Comparison of ENCODE assay signal across 17 cellular contexts in genomic region chr17:32621612-32622312, GRCh38.
DNase-seq lines count a peak whose midpoint lies in the region; ATAC-seq and TF ChIP-seq lines count a peak whose summit lies in the region.
"Had no signal": no experiment of that assay in that cellular context is flagged by ENCODE, and none has a peak within 500 bp of the region (broad histone marks: within the 10 kb centered on the region; RNA-seq: fewer than 3 reads in every experiment).

No MANE protein-coding gene starts in this region.

- H3F3A ChIP-seq in neural progenitor cell (ENCODE audit: low read depth): peaks cover 27% of the 10 kb centered on the region

- H3K9ac ChIP-seq in NT2/D1 (ENCODE audit: insufficient read length, low read depth) (no peak overlapping the region), neural progenitor cell (no peak overlapping the region)

- H3K79me2 ChIP-seq in neural progenitor cell (ENCODE audit: low read depth): no peaks in the 10 kb centered on the region

- H3K9me3 Mint-ChIP-seq in neural progenitor cell: no peaks in the 10 kb centered on the region
- H3K9me3 Mint-ChIP-seq in activated naive CD4-positive, alpha-beta T cell treated with anti-CD3 and anti-CD28 coated beads, Interleukin-2, amount 10 ng/mL, durations not matched to agents 7 days and 5 days: no peaks in the 10 kb centered on the region
- no peaks in the 10 kb centered on the region for H3K9me3 Mint-ChIP-seq in stimulated activated naive CD8-positive, alpha-beta T cell treated with anti-CD3 and anti-CD28 coated beads, Interleukin-15, amount 100 ng/mL, for 72 hours
- H3K9me3 Mint-ChIP-seq: activated T-helper 2 cell treated with anti-CD3 and anti-CD28 coated beads, Interferon-gamma antibody, Interleukin-2, Interleukin-4, amounts not matched to agents 10 μg/mL and 5 μg/mL and 100 μg/mL, durations not matched to agents 14 hours and 24 hours and 36 hours had no signal

- no peaks in the 10 kb centered on the region for H4K20me1 ChIP-seq in neural progenitor cell (ENCODE audit: low read depth)

- DNase-seq in H4 (ENCODE audit: low spot score): peak; percentile 9
- DNase-seq in NT2/D1 (ENCODE audit: low read depth, low spot score): peak; percentile 40
- peak; percentile 60 for DNase-seq in epithelial cell of prostate (ENCODE audit: low read depth, low spot score)
- peak; percentile 77 for DNase-seq in neural progenitor cell (ENCODE audit: low spot score)
- no peak for DNase-seq in NCI-H345 (lab: John Stamatoyannopoulos, UW)
- DNase-seq in activated naive CD4-positive, alpha-beta T cell treated with anti-CD3 and anti-CD28 coated beads, Interleukin-2, amount 10 ng/mL, durations not matched to agents 7 days and 5 days: no peak
- DNase-seq in stimulated activated naive CD8-positive, alpha-beta T cell treated with anti-CD3 and anti-CD28 coated beads, Interleukin-15, amount 100 ng/mL, for 72 hours: no peak
- DNase-seq: activated CD4-positive, alpha-beta T cell treated with anti-CD3 and anti-CD28 coated beads, Interleukin-2, amount 50 U/mL, for 1 hour; anterior cingulate cortex; DMS153; foreskin melanocyte; NCI-H1436 treated with DMSO at 0.1 percent for 48 hours; posterior cingulate gyrus; stimulated activated CD4-positive, alpha-beta T cell treated with anti-CD3 and anti-CD28 coated beads, Interleukin-15, amount 100 ng/mL, for 24 hours; T-helper 2 cell had no signal

- H3K27me3 ChIP-seq in NT2/D1 (ENCODE audit: insufficient read depth, insufficient read length): no peaks in the 10 kb centered on the region
- H3K27me3 ChIP-seq in neural progenitor cell: no peaks in the 10 kb centered on the region

- no peak for ATAC-seq in stimulated activated naive CD8-positive, alpha-beta T cell treated with anti-CD3 and anti-CD28 coated beads, Interleukin-15, amount 100 ng/mL, for 72 hours
- no peak for ATAC-seq in GM18867 (IDR thresholded peaks at IDR 0.05; ENCODE audit: unreplicated experiment)

- H3K4me2 ChIP-seq in neural progenitor cell: peak overlapping the region; percentile 1

- CTCF ChIA-PET in activated naive CD4-positive, alpha-beta T cell treated with anti-CD3 and anti-CD28 coated beads, Interleukin-2, amount 10 ng/mL, durations not matched to agents 7 days and 5 days (lab: Charles Lee): interaction anchor here (1.1 to 1.2 kb wide), 2 partner anchors 138 to 159 kb away, joined by 3 to 4 read pairs; no protein-coding TSS in a partner anchor

- no peak overlapping the region for H2AFZ ChIP-seq in neural progenitor cell (replicated peaks)

- no peak overlapping the region for H3K27ac Mint-ChIP-seq in neural progenitor cell
- H3K27ac Mint-ChIP-seq in activated naive CD4-positive, alpha-beta T cell treated with anti-CD3 and anti-CD28 coated beads, Interleukin-2, amount 10 ng/mL, durations not matched to agents 7 days and 5 days: no peak overlapping the region
- peak overlapping the region in 1 of 2 donors; percentile 4 for H3K27ac Mint-ChIP-seq in stimulated activated naive CD8-positive, alpha-beta T cell treated with anti-CD3 and anti-CD28 coated beads, Interleukin-15, amount 100 ng/mL, for 72 hours
- H3K27ac Mint-ChIP-seq: activated T-helper 2 cell treated with anti-CD3 and anti-CD28 coated beads, Interferon-gamma antibody, Interleukin-2, Interleukin-4, amounts not matched to agents 10 μg/mL and 5 μg/mL and 100 μg/mL, durations not matched to agents 14 hours and 24 hours and 36 hours had no signal

- no peaks in the 10 kb centered on the region for H3K36me3 Mint-ChIP-seq in neural progenitor cell
- no peaks in the 10 kb centered on the region for H3K36me3 Mint-ChIP-seq in activated naive CD4-positive, alpha-beta T cell treated with anti-CD3 and anti-CD28 coated beads, Interleukin-2, amount 10 ng/mL, durations not matched to agents 7 days and 5 days

- peaks cover 3% of the 10 kb centered on the region for H3K4me1 ChIP-seq in NT2/D1 (ENCODE audit: insufficient read depth, insufficient read length)
- H3K4me1 ChIP-seq in neural progenitor cell: peaks cover 26% of the 10 kb centered on the region

- H3K27ac ChIP-seq in epithelial cell of prostate: peak overlapping the region; percentile 79
- H3K27ac ChIP-seq in neural progenitor cell: no peak overlapping the region

- H3K27me3 Mint-ChIP-seq in neural progenitor cell (ENCODE audit: insufficient read depth, low read depth): peaks cover 5% of the 10 kb centered on the region
- no peaks in the 10 kb centered on the region for H3K27me3 Mint-ChIP-seq in activated naive CD4-positive, alpha-beta T cell treated with anti-CD3 and anti-CD28 coated beads, Interleukin-2, amount 10 ng/mL, durations not matched to agents 7 days and 5 days
- H3K27me3 Mint-ChIP-seq in stimulated activated naive CD8-positive, alpha-beta T cell treated with anti-CD3 and anti-CD28 coated beads, Interleukin-15, amount 100 ng/mL, for 72 hours: no peaks in the 10 kb centered on the region

- TF ChIP-seq CTCF in neural progenitor cell (IDR thresholded peaks at IDR 0.05): no peak

- no peak overlapping the region for H3K4me3 Mint-ChIP-seq in neural progenitor cell
- H3K4me3 Mint-ChIP-seq in activated naive CD4-positive, alpha-beta T cell treated with anti-CD3 and anti-CD28 coated beads, Interleukin-2, amount 10 ng/mL, durations not matched to agents 7 days and 5 days: no peak overlapping the region
- no peak overlapping the region for H3K4me3 Mint-ChIP-seq in stimulated activated naive CD8-positive, alpha-beta T cell treated with anti-CD3 and anti-CD28 coated beads, Interleukin-15, amount 100 ng/mL, for 72 hours

- H3K4me1 Mint-ChIP-seq in neural progenitor cell: peaks cover 24% of the 10 kb centered on the region
- no peaks in the 10 kb centered on the region for H3K4me1 Mint-ChIP-seq in activated naive CD4-positive, alpha-beta T cell treated with anti-CD3 and anti-CD28 coated beads, Interleukin-2, amount 10 ng/mL, durations not matched to agents 7 days and 5 days
- no peaks in the 10 kb centered on the region for H3K4me1 Mint-ChIP-seq in stimulated activated naive CD8-positive, alpha-beta T cell treated with anti-CD3 and anti-CD28 coated beads, Interleukin-15, amount 100 ng/mL, for 72 hours

- H3K4me3 ChIP-seq in NT2/D1 (ENCODE audit: insufficient read length, low read depth) (no peak overlapping the region), neural progenitor cell (no peak overlapping the region)

- H3K9me3 ChIP-seq in NT2/D1 (ENCODE audit: insufficient read depth, low read length) (no peaks in the 10 kb centered on the region), neural progenitor cell (ENCODE audit: low read depth) (no peaks in the 10 kb centered on the region)

- H3K36me3 ChIP-seq in NT2/D1 (ENCODE audit: insufficient read depth, insufficient read length, low read length) (no peaks in the 10 kb centered on the region), neural progenitor cell (no peaks in the 10 kb centered on the region)

Comparison
In these comparisons a context has a peak if more than half of its experiments do, and no peak if none do; other contexts are left out.
1. DNase-seq: peak in H4 (single experiment), NT2/D1 (single experiment), epithelial cell of prostate (single experiment) and neural progenitor cell (single experiment); none in NCI-H345 (single experiment), activated naive CD4-positive, alpha-beta T cell treated with anti-CD3 and anti-CD28 coated beads, Interleukin-2, amount 10 ng/mL, durations not matched to agents 7 days and 5 days (single experiment) and stimulated activated naive CD8-positive, alpha-beta T cell treated with anti-CD3 and anti-CD28 coated beads, Interleukin-15, amount 100 ng/mL, for 72 hours (0 of 2).